Comparison of ENCODE assay signal across 20 cellular contexts in the genomic region with DNA sequence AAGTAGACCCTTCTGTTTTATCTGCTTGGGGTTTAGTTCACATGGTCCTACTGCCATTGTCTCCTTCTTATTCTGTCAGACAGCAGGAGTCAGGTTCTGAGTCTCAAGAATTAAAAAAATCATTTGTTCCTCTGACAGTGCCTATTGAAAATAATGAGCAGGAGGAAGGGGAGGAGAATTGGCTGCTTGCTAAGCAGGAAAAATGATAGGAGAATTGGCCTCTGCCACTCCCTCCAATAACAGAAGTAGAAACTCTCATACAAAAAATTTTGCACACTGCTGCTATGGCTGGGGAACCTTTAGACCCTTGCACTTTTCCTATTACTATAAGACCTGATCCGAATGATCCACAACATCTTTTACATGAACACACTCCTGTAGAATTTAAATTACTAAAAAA. TPM values are rescaled to one million over a fixed set of nuclear protein-coding genes. Genes with fewer than 3 reads are reported as not detected.
DNase-seq lines count a peak whose midpoint lies in the region; ATAC-seq, FAIRE-seq and TF ChIP-seq lines count a peak whose summit lies in the region.
"Had no signal": no experiment of that assay in that cellular context is flagged by ENCODE, and none has a peak within 500 bp of the region (broad histone marks: within the 10 kb centered on the region; RNA-seq: fewer than 3 reads in every experiment).

No MANE protein-coding gene starts in this region.

- ATAC-seq in right cardiac atrium (peak; percentile 68 to 88), Right ventricle myocardium superior (ENCODE audit: poor library complexity) (no peak), pancreas (peak; percentile 38 to 73 (median 72))
- ATAC-seq: GM12878, HCT116 had no signal

- H3K9me3 Mint-ChIP-seq in mesothelial cell of epicardium: peaks cover under 1% of the 10 kb centered on the region
- H3K9me3 Mint-ChIP-seq: CD4-positive, CD25-positive, alpha-beta regulatory T cell had no signal

- H3K36me3 Mint-ChIP-seq in mesothelial cell of epicardium: no peaks in the 10 kb centered on the region
- H3K36me3 Mint-ChIP-seq: CD4-positive, CD25-positive, alpha-beta regulatory T cell had no signal

- H3K27ac Mint-ChIP-seq in mesothelial cell of epicardium: peak overlapping the region; percentile 44
- H3K27ac Mint-ChIP-seq: CD4-positive, CD25-positive, alpha-beta regulatory T cell had no signal

- WGBS in right cardiac atrium: 36% methylated on average over 1 of the region's 1 CpG
- 30 to 33% methylated on average over 1 of the region's 1 CpG for WGBS in pancreas, 2 donors

- H3K4me1 Mint-ChIP-seq in mesothelial cell of epicardium: peaks cover 42% of the 10 kb centered on the region
- H3K4me1 Mint-ChIP-seq: CD4-positive, CD25-positive, alpha-beta regulatory T cell had no signal

- peaks cover 6% of the 10 kb centered on the region for H3K27me3 Mint-ChIP-seq in mesothelial cell of epicardium (ENCODE audit: low read depth)
- H3K27me3 Mint-ChIP-seq: CD4-positive, CD25-positive, alpha-beta regulatory T cell had no signal

- H3K9me3 ChIP-seq in right cardiac atrium (ENCODE audit: control insufficient read depth, low read length): no peaks in the 10 kb centered on the region
- no peaks in the 10 kb centered on the region for H3K9me3 ChIP-seq in pancreas
- no peaks in the 10 kb centered on the region for H3K9me3 ChIP-seq in SJCRH30 (replicated peaks)
- H3K9me3 ChIP-seq: BLaER1 treated with 17β-estradiol and CSF1 and Interleukin-3, amounts not matched to agents 10 nM and 100 nM had no signal

- TF ChIP-seq CTCF in mesothelial cell of epicardium (IDR thresholded peaks at IDR 0.05; ENCODE audit: unreplicated experiment): no peak
- TF ChIP-seq CTCF in pancreas (IDR thresholded peaks at IDR 0.05): no peak

- H3K36me3 ChIP-seq in pancreas (no peaks in the 10 kb centered on the region), SJCRH30 (no peaks in the 10 kb centered on the region)
- H3K36me3 ChIP-seq: BLaER1 treated with 17β-estradiol and CSF1 and Interleukin-3, amounts not matched to agents 10 nM and 100 nM had no signal

- no peak for FAIRE-seq in pancreas (lab: Jason Lieb, UNC)
- FAIRE-seq: GM12878, GM18507 had no signal

- intact Hi-C loops in right cardiac atrium (cut with DNase I): no loop called here
- intact Hi-C loops in Right ventricle myocardium superior (cut with DNase I): no loop called here
- intact Hi-C loops in pancreas (cut with DNase I): no loop called here
- intact Hi-C loops in head of caudate nucleus (cut with DNase I): no loop called here

- H3K4me3 ChIP-seq in right cardiac atrium (ENCODE audit: low read length) (no peak overlapping the region), pancreas (no peak overlapping the region), SJCRH30 (no peak overlapping the region)
- H3K4me3 ChIP-seq: BLaER1 treated with 17β-estradiol and CSF1 and Interleukin-3, amounts not matched to agents 10 nM and 100 nM; GM12878 had no signal

- H3K27me3 ChIP-seq in right cardiac atrium (ENCODE audit: control insufficient read depth, insufficient read depth): no peaks in the 10 kb centered on the region
- H3K27me3 ChIP-seq in pancreas: no peaks in the 10 kb centered on the region
- no peaks in the 10 kb centered on the region for H3K27me3 ChIP-seq in SJCRH30
- H3K27me3 ChIP-seq: BLaER1 treated with 17β-estradiol and CSF1 and Interleukin-3, amounts not matched to agents 10 nM and 100 nM had no signal

- H3K4me1 ChIP-seq in right cardiac atrium (ENCODE audit: control insufficient read depth, insufficient read depth, low read length): no peaks in the 10 kb centered on the region
- peaks cover 0 to 4% (median 0%) of the 10 kb centered on the region in 3 donors for H3K4me1 ChIP-seq in pancreas
- no peaks in the 10 kb centered on the region for H3K4me1 ChIP-seq in SJCRH30

- DNase-seq in right cardiac atrium (no peak), Right ventricle myocardium superior (no peak), mesothelial cell of epicardium (ENCODE audit: low spot score in 2 of 2, unreplicated experiment in 2 of 2) (no peak), pancreas (no peak), SJCRH30 (no peak), head of caudate nucleus (no peak)
- DNase-seq in stimulated activated CD4-positive, alpha-beta T cell treated with anti-CD3 and anti-CD28 coated beads, Interleukin-4, amount 100 ng/mL, for 4 hours: no peak
- DNase-seq: ACHN; Calu3; CD4-positive, CD25-positive, alpha-beta regulatory T cell; DMS 273 treated with DMSO at 0.1 percent for 48 hours; GOT3; KG1 had no signal

- H3K27ac ChIP-seq in right cardiac atrium (ENCODE audit: low read length): no peak overlapping the region
- H3K27ac ChIP-seq in pancreas: no peak overlapping the region
- H3K27ac ChIP-seq in SJCRH30: no peak overlapping the region
- H3K27ac ChIP-seq: BLaER1 treated with 17β-estradiol and CSF1 and Interleukin-3, amounts not matched to agents 10 nM and 100 nM; HL-60 had no signal

- H3K4me3 Mint-ChIP-seq in mesothelial cell of epicardium: no peak overlapping the region
- H3K4me3 Mint-ChIP-seq: CD4-positive, CD25-positive, alpha-beta regulatory T cell had no signal

RNA-seq across cellular contexts. Expression of gene OR13A1, which starts 35.7 kb away (rescaled TPM):
- total RNA-seq in right cardiac atrium (not detected), Right ventricle myocardium superior (not detected), mesothelial cell of epicardium (0.13 to 0.35 TPM (median 0.16 TPM) in 3 replicates), pancreas (under 1 TPM in 2 of 6 donors, not detected in 4; 0.09 to 0.12 TPM)
- polyA plus RNA-seq in right cardiac atrium (not detected), pancreas (under 1 TPM; 0.19 to 0.42 TPM)
- not detected in 2 replicates for total RNA-seq in SJCRH30 (2014; rRNA removed; shearing (Covaris generic))
- total RNA-seq: A172; Calu3; CD4-positive, CD25-positive, alpha-beta regulatory T cell; Daoy had no signal
